ENCODE assay signal across 15 cellular contexts in genomic region chr16:84339316-84339715, GRCh38. TPM values are rescaled to one million over a fixed set of nuclear protein-coding genes. Genes with fewer than 3 reads are reported as not detected.
"Had no signal": no experiment of that assay in that cellular context is flagged by ENCODE, and none has a peak within 500 bp of the region (broad histone marks: within the 10 kb centered on the region; RNA-seq: fewer than 3 reads in every experiment).

No MANE protein-coding gene starts in this region.

- H3K9me3 ChIP-seq: right lobe of liver, suprapubic skin had no signal

- ATAC-seq: activated CD4-positive, CD25-positive, alpha-beta regulatory T cell treated with anti-CD3 and anti-CD28 coated beads, Interleukin-2, amount 50 U/mL, for 24 hours; foreskin keratinocyte; psoas muscle; right lobe of liver had no signal

- H3K4me3 ChIP-seq: lower lobe of right lung, psoas muscle, right lobe of liver, suprapubic skin had no signal

- DNase-seq: activated CD4-positive, alpha-beta T cell treated with anti-CD3 and anti-CD28 coated beads, Interleukin-2, amount 50 U/mL, for 1 hour; activated naive CD4-positive, alpha-beta T cell treated with Interleukin-2 at 50 U/mL for 16 hours; effector CD8-positive, alpha-beta T cell; foreskin keratinocyte; head of caudate nucleus; immature natural killer cell; lower lobe of right lung; nephron progenitor cell; T-helper 9 cell had no signal

- H3K4me1 ChIP-seq: foreskin keratinocyte, lower lobe of right lung, psoas muscle, right lobe of liver had no signal

- H3K27ac ChIP-seq: foreskin keratinocyte, lower lobe of right lung, psoas muscle, right lobe of liver, suprapubic skin had no signal

- H3K27me3 ChIP-seq: right lobe of liver, suprapubic skin had no signal

- H3K36me3 ChIP-seq: lower lobe of right lung, right lobe of liver, suprapubic skin had no signal

RNA-seq across cellular contexts. Expression of gene ATP2C2, which starts 29.0 kb away (rescaled TPM):
- total RNA-seq: activated CD8-positive, alpha-beta memory T cell treated with anti-CD3 and anti-CD28 coated beads for 36 hours; osteoblast; psoas muscle had no signal
- polyA plus RNA-seq: immature natural killer cell had no signal

RNA-seq across cellular contexts. Expression of gene WFDC1, which starts 44.6 kb away (rescaled TPM):
- total RNA-seq: activated CD8-positive, alpha-beta memory T cell treated with anti-CD3 and anti-CD28 coated beads for 36 hours; foreskin keratinocyte; osteoblast had no signal
- polyA plus RNA-seq: foreskin keratinocyte, immature natural killer cell had no signal
